ENCODE assay signal across 8 cellular contexts in the genomic region with DNA sequence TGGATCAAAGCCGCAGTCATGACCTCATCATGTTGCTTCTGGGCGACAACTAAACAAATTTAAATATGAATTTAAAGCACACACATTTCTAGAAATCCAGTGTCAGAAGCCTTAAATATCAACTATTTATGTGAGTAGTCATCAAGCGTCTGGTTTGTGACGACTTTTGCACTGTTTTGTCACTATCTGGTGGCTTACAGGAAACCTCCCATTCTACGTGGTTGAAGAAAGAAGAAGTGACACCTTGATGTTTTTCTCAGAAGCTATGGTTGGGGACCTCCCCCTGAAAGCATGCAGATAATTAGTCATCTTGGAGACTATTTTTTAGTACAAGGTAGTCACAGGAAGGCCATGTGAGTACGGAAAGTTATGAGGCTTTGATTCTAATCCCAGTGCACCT. TPM values are rescaled to one million over a fixed set of nuclear protein-coding genes. Genes with fewer than 3 reads are reported as not detected.
DNase-seq lines count a peak whose midpoint lies in the region; ATAC-seq and TF ChIP-seq lines count a peak whose summit lies in the region.

No MANE protein-coding gene starts in this region.

- DNase-seq in KBM-7 (peak; percentile 75), NCI-H524 treated with DMSO at 0.1 percent for 48 hours (lab: John Stamatoyannopoulos, UW) (no peak), Calu3 (no peak), WERI-Rb-1 (no peak), NCI-H226 (no peak)
- DNase-seq in activated naive CD4-positive, alpha-beta T cell treated with anti-CD3 and anti-CD28 coated beads for 36 hours: peak; percentile 89

- peaks cover 6% of the 10 kb centered on the region for H3K27me3 Mint-ChIP-seq in activated naive CD4-positive, alpha-beta T cell treated with anti-CD3 and anti-CD28 coated beads for 36 hours (ENCODE audit: low read depth)
- peaks cover 25% of the 10 kb centered on the region for H3K27me3 Mint-ChIP-seq in Calu3 (ENCODE audit: unreplicated experiment)

- intact Hi-C loops in activated naive CD4-positive, alpha-beta T cell treated with anti-CD3 and anti-CD28 coated beads for 36 hours (cut with micrococcal nuclease): loop anchor here (1.0 to 5.0 kb wide), 17 partner anchors 8 to 1476 kb away; a partner anchor contains a TSS
- intact Hi-C loops in Calu3 (cut with micrococcal nuclease; ENCODE audit: unreplicated experiment): loop anchor here (10.0 kb wide), 1 partner anchor 130 kb away; no protein-coding TSS in a partner anchor

- in situ Hi-C loops in KBM-7 (cut with MboI; ENCODE audit: low pct_unique_long_range_greater_than_20kb, low sequenced_read_pairs): no loop called here

- CTCF ChIA-PET in activated naive CD4-positive, alpha-beta T cell treated with anti-CD3 and anti-CD28 coated beads for 36 hours (lab: Charles Lee): interaction anchor here (0.6 to 3.9 kb wide), 3 partner anchors 9 to 129 kb away, joined by 4 to 24 read pairs (median 7); no protein-coding TSS in a partner anchor
- CTCF ChIA-PET in Calu3 (lab: Charles Lee): no interaction called here

- no peaks in the 10 kb centered on the region for H3K79me2 ChIP-seq in DOHH2 (ENCODE audit: control insufficient read depth, low read length)

- H3K36me3 ChIP-seq in DOHH2 (ENCODE audit: control insufficient read depth, low read length) (no peaks in the 10 kb centered on the region), WERI-Rb-1 (no peaks in the 10 kb centered on the region)

- no peak for TF ChIP-seq CTCF in DOHH2 (IDR thresholded peaks at IDR 0.05; ENCODE audit: low read depth, low read length, poor library complexity, severe bottlenecking)
- TF ChIP-seq CTCF in Calu3 (IDR thresholded peaks at IDR 0.05; ENCODE audit: unreplicated experiment): no peak
- no peak for TF ChIP-seq CTCF in WERI-Rb-1 (IDR thresholded peaks at IDR 0.05; ENCODE audit: low read depth, low read length)

- H3K4me3 Mint-ChIP-seq in activated naive CD4-positive, alpha-beta T cell treated with anti-CD3 and anti-CD28 coated beads for 36 hours: no peak overlapping the region
- H3K4me3 Mint-ChIP-seq in Calu3 (ENCODE audit: low read depth, unreplicated experiment): no peak overlapping the region

- no peaks in the 10 kb centered on the region for H4K20me1 ChIP-seq in DOHH2 (ENCODE audit: control insufficient read depth, insufficient read depth, low read depth, low read length)

- peaks cover 28% of the 10 kb centered on the region for H3K4me1 ChIP-seq in DOHH2 (ENCODE audit: control insufficient read depth, low read length)

- peak; percentile 95 for ATAC-seq in GM21515 (IDR thresholded peaks at IDR 0.05; ENCODE audit: unreplicated experiment)

- H3K4me3 ChIP-seq in DOHH2 (ENCODE audit: low read length) (peak overlapping the region; percentile 14; the same call in 1 of the 2 replicates), WERI-Rb-1 (ENCODE audit: low read depth, low read length) (no peak overlapping the region)

- H3F3A ChIP-seq in DOHH2 (ENCODE audit: control insufficient read depth, insufficient read depth): no peaks in the 10 kb centered on the region

- peaks cover 9% of the 10 kb centered on the region for H3K9me3 Mint-ChIP-seq in activated naive CD4-positive, alpha-beta T cell treated with anti-CD3 and anti-CD28 coated beads for 36 hours
- no peaks in the 10 kb centered on the region for H3K9me3 Mint-ChIP-seq in Calu3 (ENCODE audit: low read depth, unreplicated experiment)

- H3K4me2 ChIP-seq in DOHH2 (ENCODE audit: low read length): peak overlapping the region; percentile 46

- no TSS peak for BruUV-seq in Calu3 (replicated peaks; lab: Mats Ljungman, UMichigan)

- H3K9me3 ChIP-seq in DOHH2 (ENCODE audit: control insufficient read depth, insufficient read depth, low read length): no peaks in the 10 kb centered on the region
- no peaks in the 10 kb centered on the region for H3K9me3 ChIP-seq in WERI-Rb-1 (ENCODE audit: severe bottlenecking)

- H3K27me3 ChIP-seq in DOHH2 (ENCODE audit: control insufficient read depth, low read length) (no peaks in the 10 kb centered on the region), WERI-Rb-1 (ENCODE audit: insufficient read depth, low read depth, severe bottlenecking) (no peaks in the 10 kb centered on the region)

- H3K36me3 Mint-ChIP-seq in activated naive CD4-positive, alpha-beta T cell treated with anti-CD3 and anti-CD28 coated beads for 36 hours (ENCODE audit: low read depth): peaks cover 8% of the 10 kb centered on the region
- no peaks in the 10 kb centered on the region for H3K36me3 Mint-ChIP-seq in Calu3 (ENCODE audit: insufficient read depth, unreplicated experiment)

- H3K27ac ChIP-seq in DOHH2 (ENCODE audit: low read depth, low read length): peak overlapping the region; percentile 47
- H3K27ac ChIP-seq in WERI-Rb-1: no peak overlapping the region

- H3K4me1 Mint-ChIP-seq in activated naive CD4-positive, alpha-beta T cell treated with anti-CD3 and anti-CD28 coated beads for 36 hours (ENCODE audit: low read depth): peaks cover 71% of the 10 kb centered on the region
- no peaks in the 10 kb centered on the region for H3K4me1 Mint-ChIP-seq in Calu3 (ENCODE audit: low read depth, unreplicated experiment)

- peak overlapping the region; percentile 71 for H3K27ac Mint-ChIP-seq in activated naive CD4-positive, alpha-beta T cell treated with anti-CD3 and anti-CD28 coated beads for 36 hours
- no peak overlapping the region for H3K27ac Mint-ChIP-seq in Calu3 (ENCODE audit: unreplicated experiment)

- H3K9me2 ChIP-seq in DOHH2 (replicated peaks; ENCODE audit: control insufficient read depth, low read length): no peaks in the 10 kb centered on the region

RNA-seq across cellular contexts. Expression of a gene that starts 58.5 kb away (rescaled TPM):
- 10 to 100 TPM; 10.7 to 11.2 TPM for total RNA-seq in activated naive CD4-positive, alpha-beta T cell treated with anti-CD3 and anti-CD28 coated beads for 36 hours
- 0.28 and 0.44 TPM in 2 replicates for total RNA-seq in Calu3 (2022)

Comparison
In these comparisons a context has a peak if more than half of its experiments do, and no peak if none do; other contexts are left out.
1. DNase-seq: peak in KBM-7 (single experiment) and activated naive CD4-positive, alpha-beta T cell treated with anti-CD3 and anti-CD28 coated beads for 36 hours (single experiment); none in NCI-H524 treated with DMSO at 0.1 percent for 48 hours (single experiment), Calu3 (single experiment), WERI-Rb-1 (single experiment) and NCI-H226 (single experiment).